In genomic region chr11:36306888-36307287, GRCh38 we compare ENCODE assay signal across 11 cellular contexts. TPM values are rescaled to one million over a fixed set of nuclear protein-coding genes. Genes with fewer than 3 reads are reported as not detected.
DNase-seq lines count a peak whose midpoint lies in the region; ATAC-seq, FAIRE-seq and TF ChIP-seq lines count a peak whose summit lies in the region.
"Had no signal": no experiment of that assay in that cellular context is flagged by ENCODE, and none has a peak within 500 bp of the region (broad histone marks: within the 10 kb centered on the region; RNA-seq: fewer than 3 reads in every experiment).

No MANE protein-coding gene starts in this region.

- CTCF ChIA-PET in mammary epithelial cell (lab: Charles Lee; ENCODE audit: low non-redundant PET) = no interaction called here

- in situ Hi-C loops in mammary epithelial cell (cut with MboI; ENCODE audit: low sequenced_read_pairs in 2 of 2) = loop anchor here in 1 of 2 donors (10.0 kb wide), 1 partner anchor 168 kb away; no protein-coding TSS in a partner anchor

- peak; percentile 28 to 42 for TF ChIP-seq CTCF in mammary epithelial cell (conservative IDR thresholded peaks at IDR 0.05 in 1 of 2, IDR thresholded peaks at IDR 0.05 in 1 of 2; ENCODE audit: extremely low read depth in 1 of 2, insufficient read depth in 1 of 2, low read depth in 1 of 2, low read length in 2 of 2)
- peak; percentile 69 for TF ChIP-seq CTCF in neural progenitor cell (IDR thresholded peaks at IDR 0.05)

- H3K4me3 Mint-ChIP-seq in neural progenitor cell = no peak overlapping the region

- no peak overlapping the region for H3K27ac ChIP-seq in mammary epithelial cell (ENCODE audit: insufficient read depth, low read depth, low read length)
- no peak overlapping the region for H3K27ac ChIP-seq in neural progenitor cell

- no peaks in the 10 kb centered on the region for H3K36me3 Mint-ChIP-seq in neural progenitor cell

- WGBS in mammary epithelial cell (ENCODE audit: low coverage, missing lambda C conversion rate) = 54% methylated on average over 3 of the region's 3 CpGs

- BruUV-seq in mammary epithelial cell (replicated peaks; lab: Mats Ljungman, UMichigan) = no TSS peak

- no peaks in the 10 kb centered on the region for H3K9me3 Mint-ChIP-seq in neural progenitor cell

- H3K27me3 Mint-ChIP-seq in neural progenitor cell (ENCODE audit: insufficient read depth, low read depth) = no peaks in the 10 kb centered on the region

- H3K79me2 ChIP-seq in mammary epithelial cell (ENCODE audit: insufficient read depth, low read length) (no peaks in the 10 kb centered on the region), neural progenitor cell (ENCODE audit: low read depth) (no peaks in the 10 kb centered on the region)

- ATAC-seq in HG02973 (IDR thresholded peaks at IDR 0.05; ENCODE audit: unreplicated experiment) = no peak
- no peak for ATAC-seq in GM21526 (IDR thresholded peaks at IDR 0.05; ENCODE audit: low FRiP score, unreplicated experiment)

- FAIRE-seq in GM19239 (lab: Jason Lieb, UNC) = no peak
- FAIRE-seq: A204.1, endothelial cell of umbilical vein had no signal

- H2AFZ ChIP-seq in mammary epithelial cell (ENCODE audit: low read depth, low read length) (no peak overlapping the region), neural progenitor cell (replicated peaks) (no peak overlapping the region)

- H3K36me3 ChIP-seq in mammary epithelial cell (ENCODE audit: insufficient read depth, low read length) (no peaks in the 10 kb centered on the region), neural progenitor cell (no peaks in the 10 kb centered on the region)

- H3F3A ChIP-seq in neural progenitor cell (ENCODE audit: low read depth) = no peaks in the 10 kb centered on the region

- H3K4me1 ChIP-seq in mammary epithelial cell (ENCODE audit: insufficient read depth, low read length) = peaks cover 18% of the 10 kb centered on the region
- no peaks in the 10 kb centered on the region for H3K4me1 ChIP-seq in neural progenitor cell

- H3K27ac Mint-ChIP-seq in neural progenitor cell = no peak overlapping the region

- no peaks in the 10 kb centered on the region for H4K20me1 ChIP-seq in mammary epithelial cell (ENCODE audit: insufficient read depth, low read length)
- no peaks in the 10 kb centered on the region for H4K20me1 ChIP-seq in neural progenitor cell (ENCODE audit: low read depth)

- no peaks in the 10 kb centered on the region for H3K4me1 Mint-ChIP-seq in neural progenitor cell

- H3K9ac ChIP-seq in mammary epithelial cell (ENCODE audit: insufficient read depth, low read length) = no peak overlapping the region
- no peak overlapping the region for H3K9ac ChIP-seq in neural progenitor cell

- H3K4me2 ChIP-seq in mammary epithelial cell (ENCODE audit: insufficient read depth, low read depth, low read length) (no peak overlapping the region), neural progenitor cell (no peak overlapping the region)

- intact Hi-C loops in mammary epithelial cell (cut with micrococcal nuclease) = loop anchor here (1.0 to 5.0 kb wide), 3 partner anchors 70 to 185 kb away; no protein-coding TSS in a partner anchor

- no peaks in the 10 kb centered on the region for H3K27me3 ChIP-seq in mammary epithelial cell (ENCODE audit: insufficient read depth, low read length)
- H3K27me3 ChIP-seq in neural progenitor cell = no peaks in the 10 kb centered on the region

- dilution Hi-C loops in mammary epithelial cell (cut with HindIII; ENCODE audit: low sequenced_read_pairs) = no loop called here

- peak; percentile 69 for DNase-seq in DMS53 (lab: John Stamatoyannopoulos, UW)
- no peak for DNase-seq in DMS53 treated with DMSO at 0.1 percent for 48 hours (lab: John Stamatoyannopoulos, UW; ENCODE audit: unreplicated experiment)
- DNase-seq in NAMALWA (ENCODE audit: low spot score) = peak; percentile 70
- DNase-seq in mammary epithelial cell = no peak
- DNase-seq in neural progenitor cell (ENCODE audit: low spot score) = peak; percentile 66
- no peak for DNase-seq in GM19239 (ENCODE audit: insufficient read length, low spot score)
- DNase-seq: NCI-H1105 had no signal

- H3K4me3 ChIP-seq in mammary epithelial cell (replicated peaks in 1 of 3; ENCODE audit: insufficient read depth in 1 of 3, low read depth in 2 of 3, low read length in 3 of 3) = no peak overlapping the region
- H3K4me3 ChIP-seq in neural progenitor cell = no peak overlapping the region

- H3K9me3 ChIP-seq in mammary epithelial cell (replicated peaks; ENCODE audit: insufficient read depth, low read length) (no peaks in the 10 kb centered on the region), neural progenitor cell (ENCODE audit: low read depth) (no peaks in the 10 kb centered on the region)

RNA-seq across cellular contexts. Expression of gene PRR5L, which starts 10.8 kb away (rescaled TPM):
- 1 to 10 TPM; 6.8 to 7.3 TPM for total RNA-seq in mammary epithelial cell
- polyA plus RNA-seq in mammary epithelial cell = 13.5 TPM
- polyA minus RNA-seq in mammary epithelial cell = 46.9 TPM
- total RNA-seq in neural progenitor cell (ENCODE audit: low replicate concordance) = 14.7 and 23.4 TPM in 2 replicates

RNA-seq across cellular contexts. Expression of gene COMMD9, which starts 17.7 kb away (rescaled TPM):
- total RNA-seq in mammary epithelial cell (10 to 100 TPM; 30.7 to 46.5 TPM), neural progenitor cell (ENCODE audit: low replicate concordance) (27.0 and 28.4 TPM in 2 replicates)
- 51.7 TPM for polyA plus RNA-seq in mammary epithelial cell
- 27.2 TPM for polyA minus RNA-seq in mammary epithelial cell

Comparison
In these comparisons a context has a peak if more than half of its experiments do, and no peak if none do; other contexts are left out.
1. DNase-seq: peak in DMS53 (single experiment), NAMALWA (single experiment) and neural progenitor cell (single experiment); none in DMS53 treated with DMSO at 0.1 percent for 48 hours (single experiment), mammary epithelial cell (single experiment) and GM19239 (single experiment).